Comparison of ENCODE assay signal across 28 cellular contexts in genomic region chr3:10449436-10449835, GRCh38. TPM values are rescaled to one million over a fixed set of nuclear protein-coding genes. Genes with fewer than 3 reads are reported as not detected.
"Had no signal": no experiment of that assay in that cellular context is flagged by ENCODE, and none has a peak within 500 bp of the region (broad histone marks: within the 10 kb centered on the region; RNA-seq: fewer than 3 reads in every experiment).

No MANE protein-coding gene starts in this region.

- H3K4me1 ChIP-seq: colonic mucosa, esophagus squamous epithelium, gastroesophageal sphincter, heart left ventricle, left ventricle myocardium inferior, lower lobe of right lung had no signal

- H3K9me3 ChIP-seq: colonic mucosa, esophagus squamous epithelium, gastroesophageal sphincter, heart left ventricle, left ventricle myocardium inferior, lower lobe of right lung, mucosa of descending colon had no signal

- H3K4me3 ChIP-seq: colonic mucosa, esophagus squamous epithelium, gastroesophageal sphincter, heart left ventricle, hepatocyte, left ventricle myocardium inferior, lower lobe of right lung, mucosa of descending colon had no signal

- ATAC-seq: effector memory CD8-positive, alpha-beta T cell; esophagus mucosa; gastroesophageal sphincter; heart left ventricle; left colon; left lobe of liver; lower lobe of right lung; mucosa of descending colon had no signal

- H3K27me3 ChIP-seq: colonic mucosa had no signal

- H3K36me3 ChIP-seq: colonic mucosa, esophagus squamous epithelium, gastroesophageal sphincter, heart left ventricle, left ventricle myocardium inferior, lower lobe of right lung had no signal

- DNase-seq: colonic mucosa; cortex of kidney; effector CD8-positive, alpha-beta T cell; effector memory CD8-positive, alpha-beta T cell; endodermal cell; erythroblast; esophagus squamous epithelium; foreskin fibroblast; foreskin melanocyte; heart left ventricle; hypothalamus; immature natural killer cell; kidney; kidney glomerular epithelial cell; left colon; left ventricle myocardium inferior; lower lobe of right lung; mesenchymal stem cell; mucosa of descending colon; naive B cell had no signal

- H3K27ac ChIP-seq: colonic mucosa, epithelial cell of prostate, esophagus squamous epithelium, gastroesophageal sphincter, heart left ventricle, hepatocyte, left ventricle myocardium inferior, lower lobe of right lung had no signal

RNA-seq across cellular contexts. Expression of gene ATP2B2, which starts 56.0 kb away (rescaled TPM):
- total RNA-seq: dermis microvascular lymphatic vessel endothelial cell, left ventricle myocardium inferior, lung microvascular endothelial cell, mesothelial cell of epicardium had no signal
- polyA plus RNA-seq: immature natural killer cell had no signal
